Comparison of ENCODE assay signal across 8 cellular contexts in the genomic region with DNA sequence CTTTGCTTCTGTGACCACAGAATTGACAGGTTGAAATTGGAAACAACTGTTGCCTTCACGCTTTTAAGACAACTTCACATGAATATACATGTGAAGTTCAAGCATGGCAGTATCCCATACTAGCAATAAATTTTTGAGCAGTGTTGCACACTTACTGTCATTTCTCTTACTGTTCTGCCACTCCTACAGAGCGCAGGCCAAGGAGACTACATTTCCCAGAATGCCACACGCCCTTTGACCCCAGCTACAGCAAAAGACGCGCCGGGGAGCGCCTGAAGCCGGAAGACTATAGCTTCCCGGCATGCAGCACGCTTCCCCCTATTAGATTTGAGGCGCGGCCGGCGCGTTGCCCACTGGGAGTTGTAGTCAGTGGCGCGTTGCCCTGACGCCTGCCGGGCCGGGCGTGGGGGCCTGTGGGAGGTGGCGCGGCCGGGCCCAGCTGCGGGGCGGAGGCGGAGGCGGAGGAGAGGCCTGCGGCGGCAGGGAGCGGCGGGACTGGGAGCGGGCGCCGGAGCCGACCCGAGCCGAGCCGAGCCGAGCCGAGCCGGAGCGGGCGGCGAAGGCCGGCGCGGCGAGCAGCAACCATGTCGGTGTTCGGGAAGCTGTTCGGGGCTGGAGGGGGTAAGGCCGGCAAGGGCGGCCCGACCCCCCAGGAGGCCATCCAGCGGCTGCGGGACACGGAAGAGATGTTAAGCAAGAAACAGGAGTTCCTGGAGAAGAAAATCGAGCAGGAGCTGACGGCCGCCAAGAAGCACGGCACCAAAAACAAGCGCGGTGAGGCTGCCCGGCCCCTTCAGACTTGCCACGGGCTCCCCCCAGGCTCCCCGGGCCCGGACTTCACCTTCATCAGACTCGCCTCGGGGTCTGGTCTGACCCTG. TPM values are rescaled to one million over a fixed set of nuclear protein-coding genes. Genes with fewer than 3 reads are reported as not detected.
DNase-seq lines count a peak whose midpoint lies in the region; ATAC-seq and TF ChIP-seq lines count a peak whose summit lies in the region.

A gene with protein sequence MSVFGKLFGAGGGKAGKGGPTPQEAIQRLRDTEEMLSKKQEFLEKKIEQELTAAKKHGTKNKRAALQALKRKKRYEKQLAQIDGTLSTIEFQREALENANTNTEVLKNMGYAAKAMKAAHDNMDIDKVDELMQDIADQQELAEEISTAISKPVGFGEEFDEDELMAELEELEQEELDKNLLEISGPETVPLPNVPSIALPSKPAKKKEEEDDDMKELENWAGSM (plus strand): TSS at position 464 of the 878 bp plus-strand sequence. CDS start 121 bp downstream, at position 585.

- H3K4ac ChIP-seq in trophoblast cell (ENCODE audit: low read depth, low read length) = peak within 1 kb of the TSS; percentile 88

- peak within 1 kb of the TSS; percentile 89 for H4K8ac ChIP-seq in trophoblast cell (ENCODE audit: low read depth, low read length)

- WGBS in trophoblast cell (ENCODE audit: extremely low coverage, insufficient coverage, insufficient read length) = no CpG with 5 or more reads among the region's 70 CpGs
- 0 to 18% methylated on average over 1 to 55 of the region's 70 CpGs for WGBS in transverse colon (ENCODE audit: low coverage in 1 of 2), 2 donors

- TF ChIP-seq POLR2A in transverse colon (IDR thresholded peaks at IDR 0.05) = peak; percentile 81

- peak within 1 kb of the TSS; percentile 14 for H2AK5ac ChIP-seq in trophoblast cell (ENCODE audit: low read length)

- peaks cover 10% of the 10 kb centered on the region for H3K79me1 ChIP-seq in trophoblast cell (ENCODE audit: low read length)

- H3K27ac ChIP-seq in cardiac muscle cell (peak within 1 kb of the TSS; percentile 95), trophoblast cell (ENCODE audit: low read depth, low read length) (peak within 1 kb of the TSS; percentile 48), transverse colon (peak within 1 kb of the TSS; percentile 96 to 99 (median 98))

- H3K4me1 ChIP-seq in adipocyte (ENCODE audit: control insufficient read depth, insufficient read depth, low read length) = peaks cover 27% of the 10 kb centered on the region
- H3K4me1 ChIP-seq in cardiac muscle cell (ENCODE audit: low read depth) = peaks cover 14% of the 10 kb centered on the region
- H3K4me1 ChIP-seq in trophoblast cell (ENCODE audit: control insufficient read depth in 1 of 2, insufficient read depth in 2 of 2, low read length in 2 of 2) = peaks cover 0 to 8% of the 10 kb centered on the region in 2 experiments
- peaks cover 10 to 44% (median 33%) of the 10 kb centered on the region in 4 donors for H3K4me1 ChIP-seq in transverse colon

- peak within 1 kb of the TSS; percentile 14 for H2BK12ac ChIP-seq in trophoblast cell (ENCODE audit: low read length)

- H3K4me2 ChIP-seq in trophoblast cell (ENCODE audit: low read length) = peak within 1 kb of the TSS; percentile 85

- peaks cover 6% of the 10 kb centered on the region for H3K36me3 ChIP-seq in adipocyte (ENCODE audit: control insufficient read depth, insufficient read depth, low read length, severe bottlenecking)
- no peaks in the 10 kb centered on the region for H3K36me3 ChIP-seq in cardiac muscle cell
- H3K36me3 ChIP-seq in trophoblast cell (ENCODE audit: control insufficient read depth in 1 of 2, insufficient read depth in 2 of 2, low read length in 2 of 2) = peaks cover 0 to 2% of the 10 kb centered on the region in 2 experiments
- no peaks in the 10 kb centered on the region for H3K36me3 ChIP-seq in transverse colon

- H3K27me3 ChIP-seq in adipocyte (replicated peaks; ENCODE audit: control insufficient read depth, insufficient read depth, low read length) (no peaks in the 10 kb centered on the region), cardiac muscle cell (no peaks in the 10 kb centered on the region), trophoblast cell (ENCODE audit: insufficient read depth, low read length) (no peaks in the 10 kb centered on the region), transverse colon (no peaks in the 10 kb centered on the region)

- H3K23ac ChIP-seq in trophoblast cell (ENCODE audit: low read length) = peak within 1 kb of the TSS; percentile 3

- in situ Hi-C loops in transverse colon (cut with MboI; ENCODE audit: low pct_ligation_motif_present in 1 of 4, low pct_unique_long_range_greater_than_20kb in 1 of 4, low sequenced_read_pairs in 3 of 4) = no loop called here

- H4K91ac ChIP-seq in trophoblast cell (ENCODE audit: low read depth, low read length) = peak within 1 kb of the TSS; percentile 49

- H3K9ac ChIP-seq in adipocyte (ENCODE audit: low read length) (peak within 1 kb of the TSS; percentile 93), trophoblast cell (ENCODE audit: low read length) (peak within 1 kb of the TSS; percentile 99)

- H3K14ac ChIP-seq in trophoblast cell (ENCODE audit: low read length) = peak within 1 kb of the TSS; percentile 92

- no peak for TF ChIP-seq CTCF in GM12865 (IDR thresholded peaks at IDR 0.05; ENCODE audit: insufficient read depth, low read depth, low read length, missing control alignments)
- no peak for TF ChIP-seq CTCF in cardiac muscle cell (IDR thresholded peaks at IDR 0.05; ENCODE audit: low read depth, low read length)
- no peak for TF ChIP-seq CTCF in transverse colon (IDR thresholded peaks at IDR 0.05)

- H3K79me2 ChIP-seq in trophoblast cell (ENCODE audit: control insufficient read depth, insufficient read depth, low read length, poor library complexity) = peaks cover 23% of the 10 kb centered on the region

- DNase-seq in GM12865 (ENCODE audit: low read depth) (peak; percentile 99), NCI-H1417 treated with DMSO at 0.1 percent for 48 hours (lab: John Stamatoyannopoulos, UW) (peak; percentile 90), T follicular helper cell (ENCODE audit: low read depth) (peak; percentile 99), adipocyte (ENCODE audit: low read depth) (peak; percentile 99), cardiac muscle cell (ENCODE audit: low read depth in 1 of 2, low spot score in 1 of 2) (peak; percentile 99 to 100), trophoblast cell (peak; percentile 99 to 100), transverse colon (peak; percentile 99)

- peak within 1 kb of the TSS; percentile 92 for H3K18ac ChIP-seq in trophoblast cell (ENCODE audit: low read length)

- H4K12ac ChIP-seq in trophoblast cell (ENCODE audit: low read depth, low read length) = peak within 1 kb of the TSS; percentile 45

- peak within 1 kb of the TSS; percentile 14 for H2BK120ac ChIP-seq in trophoblast cell (ENCODE audit: insufficient read depth, low read length, poor library complexity)

- H3K9me3 ChIP-seq in adipocyte (ENCODE audit: control insufficient read depth, low read length) (no peaks in the 10 kb centered on the region), cardiac muscle cell (ENCODE audit: low read depth) (no peaks in the 10 kb centered on the region), trophoblast cell (ENCODE audit: insufficient read depth, low read depth, low read length) (peaks cover 1% of the 10 kb centered on the region), transverse colon (no peaks in the 10 kb centered on the region)

- peak within 1 kb of the TSS; percentile 68 for H2AFZ ChIP-seq in trophoblast cell (ENCODE audit: insufficient read depth, low read length, poor library complexity)

- peak; percentile 95 for ATAC-seq in HG02763 (IDR thresholded peaks at IDR 0.05; ENCODE audit: unreplicated experiment)

- peak within 1 kb of the TSS; percentile 58 for H2BK5ac ChIP-seq in trophoblast cell (ENCODE audit: low read depth, low read length, poor library complexity)

- intact Hi-C loops in transverse colon (cut with DNase I; ENCODE audit: low total_unique reads) = no loop called here

- TF ChIP-seq EP300 in transverse colon (IDR thresholded peaks at IDR 0.05; ENCODE audit: low read depth) = no peak

- H3K4me3 ChIP-seq in GM12865 (ENCODE audit: low read depth, low read length) = peak within 1 kb of the TSS; percentile 87
- peak within 1 kb of the TSS; percentile 94 for H3K4me3 ChIP-seq in adipocyte (ENCODE audit: low read length)
- peak within 1 kb of the TSS; percentile 98 for H3K4me3 ChIP-seq in cardiac muscle cell
- H3K4me3 ChIP-seq in trophoblast cell (ENCODE audit: low read depth, low read length) = peak within 1 kb of the TSS; percentile 91
- H3K4me3 ChIP-seq in transverse colon = peak within 1 kb of the TSS; percentile 70 to 97 (median 82)

RNA-seq across cellular contexts. Expression of the gene that starts here (rescaled TPM):
- total RNA-seq in cardiac muscle cell = 106 and 110 TPM in 2 replicates
- 4.6 and 6.8 TPM in 2 replicates for polyA plus RNA-seq in cardiac muscle cell
- 95.8 and 99.2 TPM in 2 replicates for polyA plus RNA-seq in trophoblast cell (2013)
- 100 to 1,000 TPM; 182 to 263 (median 213) TPM for total RNA-seq in transverse colon

Comparison
In these comparisons a context has a peak if more than half of its experiments do, and no peak if none do; other contexts are left out.
1. Peak in every context shown above with its lines: DNase-seq, ATAC-seq, H3K4me3 ChIP-seq and H3K27ac ChIP-seq.
2. H3K27ac ChIP-seq: peak in every context shown above with its lines; median percentile 98 in transverse colon; 95 in cardiac muscle cell; 48 in trophoblast cell.